In the genomic region with DNA sequence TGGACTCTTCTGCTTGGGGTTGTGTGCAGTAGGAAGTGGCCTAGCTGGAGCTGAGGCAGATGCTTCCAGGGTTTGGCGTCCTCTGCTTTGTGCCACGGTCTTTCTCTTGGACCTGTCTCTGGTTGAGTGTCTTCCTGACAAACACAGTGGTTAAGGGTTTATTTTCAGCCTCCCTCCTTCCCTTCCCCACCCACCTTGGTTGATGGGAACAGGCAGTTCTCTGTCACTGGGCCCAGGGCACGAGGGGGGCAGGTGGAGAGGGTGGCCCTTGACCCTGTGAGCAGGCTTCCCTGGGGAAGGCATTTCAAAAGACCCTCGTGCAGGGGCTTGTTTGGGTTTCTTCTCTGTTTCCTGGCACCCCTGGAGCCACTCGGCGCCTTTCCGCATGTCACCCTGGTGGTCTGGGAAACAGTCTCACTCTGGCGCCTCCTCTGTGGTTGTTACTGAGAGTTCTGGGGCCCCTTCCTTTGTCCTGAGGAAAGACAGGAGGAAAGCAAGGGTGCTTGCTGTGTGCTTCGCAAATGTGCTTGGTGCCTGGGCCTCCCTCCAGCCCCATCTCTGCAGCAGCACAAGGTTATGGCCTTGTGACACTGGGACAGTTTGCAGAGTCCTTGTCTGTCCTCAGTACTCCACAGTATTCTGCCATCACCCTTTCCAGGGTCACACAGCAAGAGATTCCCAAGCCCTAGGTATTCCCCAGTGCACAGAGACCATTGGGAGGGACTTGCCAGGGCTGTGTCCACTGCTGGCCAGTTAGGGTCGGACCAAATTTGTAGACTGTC, we compare ENCODE assay signal across 1 cellular context.
TF ChIP-seq lines count a peak whose summit lies in the region.

No MANE protein-coding gene starts in this region.

TF ChIP-seq in H1, 55 proteins besides CTCF, POLR2A, EP300 and RAD21:
- TF ChIP-seq KDM1A (IDR thresholded peaks at IDR 0.05; ENCODE audit: borderline replicate concordance, low read length) (no peak), KDM4A (IDR thresholded peaks at IDR 0.05; ENCODE audit: low read depth, low read length, severe bottlenecking) (no peak), GABPA (IDR thresholded peaks at IDR 0.05; ENCODE audit: borderline replicate concordance, insufficient read depth, low read length) (no peak), YY1 (IDR thresholded peaks at IDR 0.05; ENCODE audit: low read depth, low read length) (no peak), JUN (IDR thresholded peaks at IDR 0.05; ENCODE audit: low read depth, low read length) (no peak), EGR1 (IDR thresholded peaks at IDR 0.05; ENCODE audit: borderline replicate concordance, low read depth, low read length) (no peak), RXRA (IDR thresholded peaks at IDR 0.05; ENCODE audit: insufficient read depth, low read depth, low read length) (no peak), FOSL1 (IDR thresholded peaks at IDR 0.05; ENCODE audit: insufficient read depth, low read depth, low read length) (no peak), BRCA1 (IDR thresholded peaks at IDR 0.05; ENCODE audit: low read depth, low read length) (no peak), JUND (IDR thresholded peaks at IDR 0.05; ENCODE audit: low read length) (no peak), HDAC6 (IDR thresholded peaks at IDR 0.05; ENCODE audit: low read depth, low read length) (no peak), RNF2 (IDR thresholded peaks at IDR 0.05; ENCODE audit: borderline replicate concordance, low read depth, low read length, missing control alignments, poor library complexity, severe bottlenecking) (no peak)
- TF ChIP-seq, protein P1, sequence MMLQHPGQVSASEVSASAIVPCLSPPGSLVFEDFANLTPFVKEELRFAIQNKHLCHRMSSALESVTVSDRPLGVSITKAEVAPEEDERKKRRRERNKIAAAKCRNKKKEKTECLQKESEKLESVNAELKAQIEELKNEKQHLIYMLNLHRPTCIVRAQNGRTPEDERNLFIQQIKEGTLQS (IDR thresholded peaks at IDR 0.05; ENCODE audit: insufficient read depth, low read depth, low read length): no peak
